Comparison of ENCODE assay signal across 19 cellular contexts in genomic region chr9:129344623-129345495, GRCh38.
DNase-seq lines count a peak whose midpoint lies in the region; ATAC-seq and TF ChIP-seq lines count a peak whose summit lies in the region.
"Had no signal": no experiment of that assay in that cellular context is flagged by ENCODE, and none has a peak within 500 bp of the region (broad histone marks: within the 10 kb centered on the region; RNA-seq: fewer than 3 reads in every experiment).

No MANE protein-coding gene starts in this region.

- H3K4me3 ChIP-seq in upper lobe of right lung, result no peak overlapping the region

- H3K27me3 ChIP-seq in upper lobe of right lung, result no peaks in the 10 kb centered on the region

- intact Hi-C loops in upper lobe of right lung (cut with DNase I), result no loop called here

- no peaks in the 10 kb centered on the region for H3K4me1 ChIP-seq in upper lobe of right lung
- H3K4me1 ChIP-seq: parathyroid adenoma had no signal

- H3K27ac ChIP-seq in angular gyrus (ENCODE audit: low read depth, low read length), result peak overlapping the region; percentile 56
- peak overlapping the region; percentile 78 for H3K27ac ChIP-seq in upper lobe of right lung

- no peak for TF ChIP-seq CTCF in upper lobe of right lung (IDR thresholded peaks at IDR 0.05)
- TF ChIP-seq CTCF in GM13976 (IDR thresholded peaks at IDR 0.05; ENCODE audit: borderline replicate concordance, control extremely low read depth, extremely low read depth, insufficient read depth, missing control alignments), result no peak

- ATAC-seq in upper lobe of right lung (no peak), HG03354 (IDR thresholded peaks at IDR 0.05; ENCODE audit: poor library complexity, severe bottlenecking, unreplicated experiment) (no peak)
- ATAC-seq: activated CD4-positive, CD25-positive, alpha-beta regulatory T cell treated with anti-CD3 and anti-CD28 coated beads, Interleukin-2, amount 50 U/mL, for 24 hours had no signal

- peaks cover 0 to 9% (median 5%) of the 10 kb centered on the region in 3 donors for H3K27me3 Mint-ChIP-seq in immature natural killer cell (ENCODE audit: low read depth in 3 of 3)
- H3K27me3 Mint-ChIP-seq: CD4-positive, alpha-beta T cell had no signal

- H3K4me3 Mint-ChIP-seq in immature natural killer cell, result no peak overlapping the region
- H3K4me3 Mint-ChIP-seq: CD4-positive, alpha-beta T cell had no signal

- no peaks in the 10 kb centered on the region for H3K9me3 ChIP-seq in upper lobe of right lung

- DNase-seq in SIG-M5 treated with dmso at 0.1 percent for 504 hours (lab: John Stamatoyannopoulos, UW; ENCODE audit: unreplicated experiment) (peak; percentile 70), SIG-M5 (lab: John Stamatoyannopoulos, UW) (no peak), medulla oblongata (ENCODE audit: extremely low spot score) (peak; percentile 59), upper lobe of right lung (no peak), GM13976 (ENCODE audit: low spot score) (no peak), immature natural killer cell (no peak)
- DNase-seq: 8988T; activated gamma-delta T cell; CD4-positive, alpha-beta T cell; MM.1S; NCI-H2107; NCI-H69; stimulated activated CD4-positive, alpha-beta T cell treated with anti-CD3 and anti-CD28 coated beads, Interleukin-12 subunit alpha, Interleukin-12 subunit beta, amount 100 ng/mL, for 4 hours; stimulated activated naive CD4-positive, alpha-beta T cell treated with Interleukin-2 at 50 U/mL for 16 hours; T-helper 2 cell had no signal

- no peaks in the 10 kb centered on the region for H3K36me3 ChIP-seq in upper lobe of right lung

- H3K9me3 Mint-ChIP-seq in immature natural killer cell, result no peaks in the 10 kb centered on the region
- H3K9me3 Mint-ChIP-seq: CD4-positive, alpha-beta T cell had no signal

- no peaks in the 10 kb centered on the region for H3K4me1 Mint-ChIP-seq in immature natural killer cell

- H3K36me3 Mint-ChIP-seq in immature natural killer cell, result no peaks in the 10 kb centered on the region

- in situ Hi-C loops in GM13976 (cut with MboI; ENCODE audit: low sequenced_read_pairs, unreplicated experiment), result no loop called here

- H3K27ac Mint-ChIP-seq in immature natural killer cell, result no peak overlapping the region
- H3K27ac Mint-ChIP-seq: CD4-positive, alpha-beta T cell had no signal

Comparison
In these comparisons a context has a peak if more than half of its experiments do, and no peak if none do; other contexts are left out.
1. DNase-seq: peak in SIG-M5 treated with dmso at 0.1 percent for 504 hours (single experiment) and medulla oblongata (single experiment); none in SIG-M5 (single experiment), upper lobe of right lung (single experiment), GM13976 (single experiment) and immature natural killer cell (0 of 3).